8 cellular contexts compared by ENCODE assay signal in the genomic region with DNA sequence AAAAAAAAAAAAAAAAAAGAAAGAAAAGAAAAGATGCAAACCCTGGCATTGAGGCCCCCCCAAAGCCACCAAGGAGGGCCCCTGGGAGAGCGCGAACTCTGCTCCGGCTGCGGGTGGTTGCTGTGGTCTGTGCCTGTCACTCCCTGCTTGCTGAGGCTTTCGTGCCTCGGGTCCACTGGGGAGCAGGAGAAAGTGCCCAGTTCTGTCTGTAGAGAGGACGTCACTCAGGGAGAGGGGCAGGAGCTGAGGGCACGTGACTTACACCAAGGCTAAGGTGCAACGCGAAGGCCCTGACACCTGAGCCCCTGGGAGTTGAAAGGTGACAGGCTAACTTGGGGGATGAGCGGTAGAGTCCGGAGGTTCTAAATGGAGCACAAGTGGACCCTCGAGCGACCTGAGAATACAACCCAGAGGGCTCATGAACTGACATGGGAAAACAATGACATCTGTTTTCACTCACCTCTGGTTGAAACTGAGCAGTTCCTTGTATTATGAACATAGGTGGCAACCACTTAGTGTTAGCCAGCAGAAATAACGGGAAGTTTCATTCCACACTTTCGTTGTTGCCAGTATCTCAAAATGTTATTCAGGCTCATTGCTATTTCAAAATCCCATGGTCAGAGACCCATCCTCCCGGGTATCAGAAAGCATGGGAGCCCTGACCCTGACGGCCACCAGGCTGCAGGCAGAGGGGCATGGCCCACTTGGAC.
A peak's percentile ranks its signal among the peaks of the same experiment; 100 is the strongest.
DNase-seq lines count a peak whose midpoint lies in the region; ATAC-seq and TF ChIP-seq lines count a peak whose summit lies in the region.

No MANE protein-coding gene starts in this region.

- H3K4me3 ChIP-seq in BLaER1 = peak overlapping the region; percentile 52
- no peak overlapping the region for H3K4me3 ChIP-seq in aorta (ENCODE audit: low read length in 2 of 2)

- H3K27ac Mint-ChIP-seq in MCF 10A (ENCODE audit: low read depth, unreplicated experiment) = no peak overlapping the region

- intact Hi-C loops in MCF 10A (cut with micrococcal nuclease) = no loop called here
- intact Hi-C loops in aorta (cut with DNase I) = no loop called here

- TF ChIP-seq CTCF in MCF 10A (IDR thresholded peaks at IDR 0.05; ENCODE audit: unreplicated experiment) = no peak

- H3K27me3 ChIP-seq in BLaER1 (no peaks in the 10 kb centered on the region), aorta (ENCODE audit: control insufficient read depth in 1 of 2, insufficient read depth in 2 of 2, low read length in 1 of 2) (no peaks in the 10 kb centered on the region)

- H3K9me3 ChIP-seq in BLaER1 (peaks cover 38% of the 10 kb centered on the region), aorta (ENCODE audit: control insufficient read depth, low read length) (no peaks in the 10 kb centered on the region)

- POLR2A ChIA-PET in MCF 10A (lab: Yijun Ruan, JAX) = no interaction called here

- H3K4me1 Mint-ChIP-seq in MCF 10A (ENCODE audit: insufficient read depth, unreplicated experiment) = peaks cover 18% of the 10 kb centered on the region

- WGBS in aorta, 2 donors = 86 to 87% methylated on average over 18 of the region's 18 CpGs

- peaks cover 15% of the 10 kb centered on the region for H3K27me3 Mint-ChIP-seq in MCF 10A (ENCODE audit: insufficient read depth, unreplicated experiment)

- no TSS peak for BruUV-seq in MCF 10A (replicated peaks; lab: Mats Ljungman, UMichigan)

- DNase-seq in MCF 10A (ENCODE audit: unreplicated experiment) (no peak), aorta (no peak), Ammon's horn (ENCODE audit: low spot score) (no peak), NCI-H226 (no peak)
- peak; percentile 23 for DNase-seq in stimulated activated CD8-positive, alpha-beta memory T cell treated with anti-CD3 and anti-CD28 coated beads, Interleukin-4, amount 100 ng/mL, for 48 hours

- peaks cover 53% of the 10 kb centered on the region for H3K4me1 ChIP-seq in BLaER1
- H3K4me1 ChIP-seq in aorta (ENCODE audit: control insufficient read depth in 1 of 2, insufficient read depth in 2 of 2, low read length in 2 of 2) = no peaks in the 10 kb centered on the region

- no peaks in the 10 kb centered on the region for H3K36me3 ChIP-seq in BLaER1
- H3K36me3 ChIP-seq in aorta (ENCODE audit: control insufficient read depth in 1 of 2, insufficient read depth in 2 of 2, low read length in 1 of 2) = no peaks in the 10 kb centered on the region

- H3K4me2 ChIP-seq in BLaER1 = peak overlapping the region; percentile 91

- H3K9ac ChIP-seq in BLaER1 = peak overlapping the region; percentile 34; the same call in 1 of the 2 replicates

- H3K36me3 Mint-ChIP-seq in MCF 10A (ENCODE audit: insufficient read depth, unreplicated experiment) = peaks cover 6% of the 10 kb centered on the region

- H4K20me1 ChIP-seq in BLaER1 = no peaks in the 10 kb centered on the region

- no peaks in the 10 kb centered on the region for H3K9me3 Mint-ChIP-seq in MCF 10A (ENCODE audit: unreplicated experiment)

- ATAC-seq in GM19452 (IDR thresholded peaks at IDR 0.05; ENCODE audit: unreplicated experiment) = peak; percentile 33
- peak; percentile 37 for ATAC-seq in HG03460 (IDR thresholded peaks at IDR 0.05; ENCODE audit: unreplicated experiment)
- no peak for ATAC-seq in aorta (ENCODE audit: low FRiP score)

- H3K27ac ChIP-seq in BLaER1 (no peak overlapping the region; the same call in 1 of the 2 replicates), aorta (ENCODE audit: low read depth in 1 of 2, low read length in 2 of 2) (no peak overlapping the region)

- H3K4me3 Mint-ChIP-seq in MCF 10A (ENCODE audit: unreplicated experiment) = peak overlapping the region; percentile 43

- CTCF ChIA-PET in MCF 10A (lab: Yijun Ruan, JAX) = no interaction called here
